In the genomic region with DNA sequence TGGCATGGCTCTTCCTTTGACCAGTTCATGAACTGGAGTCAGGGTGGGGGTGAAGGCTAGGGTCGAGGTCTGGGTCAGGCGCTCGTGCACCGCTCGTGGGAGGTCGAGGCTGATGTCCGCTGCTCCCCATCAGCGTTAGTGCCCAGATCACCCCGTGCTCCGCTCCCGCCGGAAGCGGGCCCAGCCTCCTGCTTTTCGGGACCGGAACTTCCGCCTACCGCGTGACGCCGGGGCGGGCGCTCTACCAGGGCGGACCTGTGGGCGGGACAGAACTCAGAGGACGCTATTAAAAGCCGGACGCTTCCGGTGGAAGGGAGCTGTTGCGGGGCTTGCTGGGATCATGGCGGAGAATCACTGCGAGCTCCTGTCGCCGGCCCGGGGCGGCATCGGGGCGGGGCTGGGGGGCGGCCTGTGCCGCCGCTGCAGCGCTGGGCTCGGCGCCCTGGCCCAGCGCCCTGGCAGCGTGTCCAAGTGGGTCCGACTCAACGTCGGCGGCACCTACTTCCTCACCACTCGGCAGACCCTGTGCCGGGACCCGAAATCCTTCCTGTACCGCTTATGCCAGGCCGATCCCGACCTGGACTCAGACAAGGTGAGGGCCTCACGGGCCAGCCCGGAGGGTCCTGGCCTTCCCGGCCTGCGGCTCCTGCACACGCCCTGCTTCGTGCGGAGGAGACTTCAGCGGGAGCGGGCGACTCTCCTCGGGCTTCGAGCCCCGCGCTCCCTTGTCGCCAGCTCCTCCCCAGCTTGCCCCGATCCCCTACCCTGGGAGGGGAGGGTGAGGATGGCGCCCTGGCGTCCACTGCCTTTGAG, we compare ENCODE assay signal across 1 cellular context.
TF ChIP-seq lines count a peak whose summit lies in the region.

A gene with protein sequence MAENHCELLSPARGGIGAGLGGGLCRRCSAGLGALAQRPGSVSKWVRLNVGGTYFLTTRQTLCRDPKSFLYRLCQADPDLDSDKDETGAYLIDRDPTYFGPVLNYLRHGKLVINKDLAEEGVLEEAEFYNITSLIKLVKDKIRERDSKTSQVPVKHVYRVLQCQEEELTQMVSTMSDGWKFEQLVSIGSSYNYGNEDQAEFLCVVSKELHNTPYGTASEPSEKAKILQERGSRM (plus strand): TSS at position 315 of the 813 bp plus-strand sequence. CDS start 26 bp downstream, at position 341.

TF ChIP-seq in HEK293, 187 proteins besides CTCF, POLR2A, EP300 and RAD21 (continued from another document and continues in another):
- TF ChIP-seq, protein P1, sequence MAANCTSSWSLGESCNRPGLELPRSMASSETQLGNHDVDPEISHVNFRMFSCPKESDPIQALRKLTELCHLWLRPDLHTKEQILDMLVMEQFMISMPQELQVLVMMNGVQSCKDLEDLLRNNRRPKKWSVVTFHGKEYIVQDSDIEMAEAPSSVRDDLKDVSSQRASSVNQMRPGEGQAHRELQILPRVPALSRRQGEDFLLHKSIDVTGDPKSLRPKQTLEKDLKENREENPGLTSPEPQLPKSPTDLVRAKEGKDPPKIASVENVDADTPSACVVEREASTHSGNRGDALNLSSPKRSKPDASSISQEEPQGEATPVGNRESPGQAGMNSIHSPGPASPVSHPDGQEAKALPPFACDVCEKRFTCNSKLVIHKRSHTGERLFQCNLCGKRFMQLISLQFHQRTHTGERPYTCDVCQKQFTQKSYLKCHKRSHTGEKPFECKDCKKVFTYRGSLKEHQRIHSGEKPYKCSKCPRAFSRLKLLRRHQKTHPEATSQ (tag by site-specific recombination; IDR thresholded peaks at IDR 0.05) = peak; percentile 95; the same call in 1 of the 2 replicates
- peak; percentile 75 for TF ChIP-seq ZBTB8A (tag by site-specific recombination; IDR thresholded peaks at IDR 0.05)
- TF ChIP-seq SP3 (tag by site-specific recombination; IDR thresholded peaks at IDR 0.05) = peak; percentile 99
- TF ChIP-seq, protein P2, sequence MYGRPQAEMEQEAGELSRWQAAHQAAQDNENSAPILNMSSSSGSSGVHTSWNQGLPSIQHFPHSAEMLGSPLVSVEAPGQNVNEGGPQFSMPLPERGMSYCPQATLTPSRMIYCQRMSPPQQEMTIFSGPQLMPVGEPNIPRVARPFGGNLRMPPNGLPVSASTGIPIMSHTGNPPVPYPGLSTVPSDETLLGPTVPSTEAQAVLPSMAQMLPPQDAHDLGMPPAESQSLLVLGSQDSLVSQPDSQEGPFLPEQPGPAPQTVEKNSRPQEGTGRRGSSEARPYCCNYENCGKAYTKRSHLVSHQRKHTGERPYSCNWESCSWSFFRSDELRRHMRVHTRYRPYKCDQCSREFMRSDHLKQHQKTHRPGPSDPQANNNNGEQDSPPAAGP (tag by site-specific recombination; IDR thresholded peaks at IDR 0.05) = peak; percentile 97
- no peak for TF ChIP-seq ZNF266 (tag by site-specific recombination; IDR thresholded peaks at IDR 0.05; ENCODE audit: low read depth)
- TF ChIP-seq, protein P3, sequence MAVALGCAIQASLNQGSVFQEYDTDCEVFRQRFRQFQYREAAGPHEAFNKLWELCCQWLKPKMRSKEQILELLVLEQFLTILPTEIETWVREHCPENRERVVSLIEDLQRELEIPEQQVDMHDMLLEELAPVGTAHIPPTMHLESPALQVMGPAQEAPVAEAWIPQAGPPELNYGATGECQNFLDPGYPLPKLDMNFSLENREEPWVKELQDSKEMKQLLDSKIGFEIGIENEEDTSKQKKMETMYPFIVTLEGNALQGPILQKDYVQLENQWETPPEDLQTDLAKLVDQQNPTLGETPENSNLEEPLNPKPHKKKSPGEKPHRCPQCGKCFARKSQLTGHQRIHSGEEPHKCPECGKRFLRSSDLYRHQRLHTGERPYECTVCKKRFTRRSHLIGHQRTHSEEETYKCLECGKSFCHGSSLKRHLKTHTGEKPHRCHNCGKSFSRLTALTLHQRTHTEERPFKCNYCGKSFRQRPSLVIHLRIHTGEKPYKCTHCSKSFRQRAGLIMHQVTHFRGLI (tag by site-specific recombination; IDR thresholded peaks at IDR 0.05) = peak; percentile 51; the same call in 1 of the 2 replicates
- TF ChIP-seq, protein P4, sequence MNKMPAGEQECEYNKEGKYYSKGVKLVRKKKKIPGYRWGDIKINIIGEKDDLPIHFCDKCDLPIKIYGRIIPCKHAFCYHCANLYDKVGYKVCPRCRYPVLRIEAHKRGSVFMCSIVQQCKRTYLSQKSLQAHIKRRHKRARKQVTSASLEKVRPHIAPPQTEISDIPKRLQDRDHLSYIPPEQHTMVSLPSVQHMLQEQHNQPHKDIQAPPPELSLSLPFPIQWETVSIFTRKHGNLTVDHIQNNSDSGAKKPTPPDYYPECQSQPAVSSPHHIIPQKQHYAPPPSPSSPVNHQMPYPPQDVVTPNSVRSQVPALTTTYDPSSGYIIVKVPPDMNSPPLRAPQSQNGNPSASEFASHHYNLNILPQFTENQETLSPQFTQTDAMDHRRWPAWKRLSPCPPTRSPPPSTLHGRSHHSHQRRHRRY (tag by site-specific recombination; IDR thresholded peaks at IDR 0.05) = no peak
- TF ChIP-seq ZNF664 (tag by site-specific recombination; IDR thresholded peaks at IDR 0.05) = peak; percentile 40; the same call in 1 of the 2 replicates
- no peak for TF ChIP-seq ZNF701 (tag by site-specific recombination; IDR thresholded peaks at IDR 0.05)
- TF ChIP-seq ZNF10 (tag by site-specific recombination; IDR thresholded peaks at IDR 0.05) = no peak
- TF ChIP-seq, protein P5, sequence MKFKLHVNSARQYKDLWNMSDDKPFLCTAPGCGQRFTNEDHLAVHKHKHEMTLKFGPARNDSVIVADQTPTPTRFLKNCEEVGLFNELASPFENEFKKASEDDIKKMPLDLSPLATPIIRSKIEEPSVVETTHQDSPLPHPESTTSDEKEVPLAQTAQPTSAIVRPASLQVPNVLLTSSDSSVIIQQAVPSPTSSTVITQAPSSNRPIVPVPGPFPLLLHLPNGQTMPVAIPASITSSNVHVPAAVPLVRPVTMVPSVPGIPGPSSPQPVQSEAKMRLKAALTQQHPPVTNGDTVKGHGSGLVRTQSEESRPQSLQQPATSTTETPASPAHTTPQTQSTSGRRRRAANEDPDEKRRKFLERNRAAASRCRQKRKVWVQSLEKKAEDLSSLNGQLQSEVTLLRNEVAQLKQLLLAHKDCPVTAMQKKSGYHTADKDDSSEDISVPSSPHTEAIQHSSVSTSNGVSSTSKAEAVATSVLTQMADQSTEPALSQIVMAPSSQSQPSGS (tag by site-specific recombination; IDR thresholded peaks at IDR 0.05; ENCODE audit: low read depth) = no peak
- TF ChIP-seq, protein P6, sequence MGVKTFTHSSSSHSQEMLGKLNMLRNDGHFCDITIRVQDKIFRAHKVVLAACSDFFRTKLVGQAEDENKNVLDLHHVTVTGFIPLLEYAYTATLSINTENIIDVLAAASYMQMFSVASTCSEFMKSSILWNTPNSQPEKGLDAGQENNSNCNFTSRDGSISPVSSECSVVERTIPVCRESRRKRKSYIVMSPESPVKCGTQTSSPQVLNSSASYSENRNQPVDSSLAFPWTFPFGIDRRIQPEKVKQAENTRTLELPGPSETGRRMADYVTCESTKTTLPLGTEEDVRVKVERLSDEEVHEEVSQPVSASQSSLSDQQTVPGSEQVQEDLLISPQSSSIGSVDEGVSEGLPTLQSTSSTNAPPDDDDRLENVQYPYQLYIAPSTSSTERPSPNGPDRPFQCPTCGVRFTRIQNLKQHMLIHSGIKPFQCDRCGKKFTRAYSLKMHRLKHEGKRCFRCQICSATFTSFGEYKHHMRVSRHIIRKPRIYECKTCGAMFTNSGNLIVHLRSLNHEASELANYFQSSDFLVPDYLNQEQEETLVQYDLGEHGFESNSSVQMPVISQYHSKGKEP (tag by site-specific recombination; IDR thresholded peaks at IDR 0.05) = peak; percentile 71; the same call in 1 of the 2 replicates
- peak; percentile 76; the same call in 1 of the 2 replicates for TF ChIP-seq ZNF394 (tag by site-specific recombination; IDR thresholded peaks at IDR 0.05; ENCODE audit: borderline replicate concordance)
- TF ChIP-seq ZNF169 (tag by site-specific recombination; IDR thresholded peaks at IDR 0.05) = no peak
- no peak for TF ChIP-seq TCF7L2 (IDR thresholded peaks at IDR 0.05; ENCODE audit: borderline replicate concordance, low read depth, low read length)
- no peak for TF ChIP-seq ZNF426 (tag by site-specific recombination; IDR thresholded peaks at IDR 0.05)
- TF ChIP-seq ZNF146 (tag by site-specific recombination; IDR thresholded peaks at IDR 0.05) = peak; percentile 80
- TF ChIP-seq, protein P7, sequence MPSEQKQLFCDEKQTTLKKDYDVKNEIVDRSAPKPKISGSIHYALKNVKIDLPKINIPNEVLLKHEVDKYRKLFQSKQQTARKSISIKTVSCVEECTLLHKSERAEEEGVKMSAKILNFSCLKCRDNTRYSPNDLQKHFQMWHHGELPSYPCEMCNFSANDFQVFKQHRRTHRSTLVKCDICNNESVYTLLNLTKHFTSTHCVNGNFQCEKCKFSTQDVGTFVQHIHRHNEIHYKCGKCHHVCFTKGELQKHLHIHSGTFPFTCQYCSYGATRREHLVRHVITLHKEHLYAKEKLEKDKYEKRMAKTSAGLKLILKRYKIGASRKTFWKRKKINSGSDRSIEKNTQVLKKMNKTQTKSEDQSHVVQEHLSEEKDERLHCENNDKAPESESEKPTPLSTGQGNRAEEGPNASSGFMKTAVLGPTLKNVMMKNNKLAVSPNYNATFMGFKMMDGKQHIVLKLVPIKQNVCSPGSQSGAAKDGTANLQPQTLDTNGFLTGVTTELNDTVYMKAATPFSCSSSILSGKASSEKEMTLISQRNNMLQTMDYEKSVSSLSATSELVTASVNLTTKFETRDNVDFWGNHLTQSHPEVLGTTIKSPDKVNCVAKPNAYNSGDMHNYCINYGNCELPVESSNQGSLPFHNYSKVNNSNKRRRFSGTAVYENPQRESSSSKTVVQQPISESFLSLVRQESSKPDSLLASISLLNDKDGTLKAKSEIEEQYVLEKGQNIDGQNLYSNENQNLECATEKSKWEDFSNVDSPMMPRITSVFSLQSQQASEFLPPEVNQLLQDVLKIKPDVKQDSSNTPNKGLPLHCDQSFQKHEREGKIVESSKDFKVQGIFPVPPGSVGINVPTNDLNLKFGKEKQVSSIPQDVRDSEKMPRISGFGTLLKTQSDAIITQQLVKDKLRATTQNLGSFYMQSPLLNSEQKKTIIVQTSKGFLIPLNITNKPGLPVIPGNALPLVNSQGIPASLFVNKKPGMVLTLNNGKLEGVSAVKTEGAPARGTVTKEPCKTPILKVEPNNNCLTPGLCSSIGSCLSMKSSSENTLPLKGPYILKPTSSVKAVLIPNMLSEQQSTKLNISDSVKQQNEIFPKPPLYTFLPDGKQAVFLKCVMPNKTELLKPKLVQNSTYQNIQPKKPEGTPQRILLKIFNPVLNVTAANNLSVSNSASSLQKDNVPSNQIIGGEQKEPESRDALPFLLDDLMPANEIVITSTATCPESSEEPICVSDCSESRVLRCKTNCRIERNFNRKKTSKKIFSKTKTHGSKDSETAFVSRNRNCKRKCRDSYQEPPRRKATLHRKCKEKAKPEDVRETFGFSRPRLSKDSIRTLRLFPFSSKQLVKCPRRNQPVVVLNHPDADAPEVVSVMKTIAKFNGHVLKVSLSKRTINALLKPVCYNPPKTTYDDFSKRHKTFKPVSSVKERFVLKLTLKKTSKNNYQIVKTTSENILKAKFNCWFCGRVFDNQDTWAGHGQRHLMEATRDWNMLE (tag by site-specific recombination; conservative IDR thresholded peaks at IDR 0.05; ENCODE audit: low read depth) = peak; percentile 96
- no peak for TF ChIP-seq ZNF248 (tag by site-specific recombination; IDR thresholded peaks at IDR 0.05)
- peak; percentile 53; the same call in 1 of the 2 replicates for TF ChIP-seq MYNN (tag by site-specific recombination; IDR thresholded peaks at IDR 0.05; ENCODE audit: borderline replicate concordance)
- no peak for TF ChIP-seq ZNF658 (tag by site-specific recombination; IDR thresholded peaks at IDR 0.05)
- no peak; the same call in 1 of the 2 replicates for TF ChIP-seq ZIC2 (tag by site-specific recombination; IDR thresholded peaks at IDR 0.05)
- TF ChIP-seq ZNF138 (tag by site-specific recombination; IDR thresholded peaks at IDR 0.05; ENCODE audit: borderline replicate concordance) = no peak
- no peak for TF ChIP-seq SALL2 (tag by site-specific recombination; IDR thresholded peaks at IDR 0.05; ENCODE audit: borderline replicate concordance)
- no peak for TF ChIP-seq ZNF157 (tag by site-specific recombination; IDR thresholded peaks at IDR 0.05)
- peak; percentile 99 for TF ChIP-seq ZNF629 (tag by site-specific recombination; IDR thresholded peaks at IDR 0.05)
- TF ChIP-seq ZNF707 (tag by site-specific recombination; IDR thresholded peaks at IDR 0.05) = no peak
- TF ChIP-seq ZBTB21 (tag by site-specific recombination; IDR thresholded peaks at IDR 0.05) = peak; percentile 99
- TF ChIP-seq ZNF561 (tag by site-specific recombination; IDR thresholded peaks at IDR 0.05; ENCODE audit: borderline replicate concordance) = peak; percentile 98
- TF ChIP-seq KLF1 (tag by site-specific recombination; IDR thresholded peaks at IDR 0.05) = peak; percentile 90
- TF ChIP-seq ZNF174 (tag by site-specific recombination; IDR thresholded peaks at IDR 0.05) = no peak
- TF ChIP-seq, protein P8, sequence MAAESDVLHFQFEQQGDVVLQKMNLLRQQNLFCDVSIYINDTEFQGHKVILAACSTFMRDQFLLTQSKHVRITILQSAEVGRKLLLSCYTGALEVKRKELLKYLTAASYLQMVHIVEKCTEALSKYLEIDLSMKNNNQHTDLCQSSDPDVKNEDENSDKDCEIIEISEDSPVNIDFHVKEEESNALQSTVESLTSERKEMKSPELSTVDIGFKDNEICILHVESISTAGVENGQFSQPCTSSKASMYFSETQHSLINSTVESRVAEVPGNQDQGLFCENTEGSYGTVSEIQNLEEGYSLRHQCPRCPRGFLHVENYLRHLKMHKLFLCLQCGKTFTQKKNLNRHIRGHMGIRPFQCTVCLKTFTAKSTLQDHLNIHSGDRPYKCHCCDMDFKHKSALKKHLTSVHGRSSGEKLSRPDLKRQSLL (tag by site-specific recombination; IDR thresholded peaks at IDR 0.05) = peak; percentile 67; the same call in 1 of the 2 replicates
- TF ChIP-seq, protein P9, sequence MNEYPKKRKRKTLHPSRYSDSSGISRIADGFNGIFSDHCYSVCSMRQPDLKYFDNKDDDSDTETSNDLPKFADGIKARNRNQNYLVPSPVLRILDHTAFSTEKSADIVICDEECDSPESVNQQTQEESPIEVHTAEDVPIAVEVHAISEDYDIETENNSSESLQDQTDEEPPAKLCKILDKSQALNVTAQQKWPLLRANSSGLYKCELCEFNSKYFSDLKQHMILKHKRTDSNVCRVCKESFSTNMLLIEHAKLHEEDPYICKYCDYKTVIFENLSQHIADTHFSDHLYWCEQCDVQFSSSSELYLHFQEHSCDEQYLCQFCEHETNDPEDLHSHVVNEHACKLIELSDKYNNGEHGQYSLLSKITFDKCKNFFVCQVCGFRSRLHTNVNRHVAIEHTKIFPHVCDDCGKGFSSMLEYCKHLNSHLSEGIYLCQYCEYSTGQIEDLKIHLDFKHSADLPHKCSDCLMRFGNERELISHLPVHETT (tag by site-specific recombination; IDR thresholded peaks at IDR 0.05) = peak; percentile 99
- TF ChIP-seq ZNF600 (tag by site-specific recombination; IDR thresholded peaks at IDR 0.05) = peak; percentile 47; the same call in 1 of the 2 replicates
- TF ChIP-seq ZNF830 (tag by site-specific recombination; IDR thresholded peaks at IDR 0.05; ENCODE audit: low read depth) = no peak
- TF ChIP-seq, protein P10, sequence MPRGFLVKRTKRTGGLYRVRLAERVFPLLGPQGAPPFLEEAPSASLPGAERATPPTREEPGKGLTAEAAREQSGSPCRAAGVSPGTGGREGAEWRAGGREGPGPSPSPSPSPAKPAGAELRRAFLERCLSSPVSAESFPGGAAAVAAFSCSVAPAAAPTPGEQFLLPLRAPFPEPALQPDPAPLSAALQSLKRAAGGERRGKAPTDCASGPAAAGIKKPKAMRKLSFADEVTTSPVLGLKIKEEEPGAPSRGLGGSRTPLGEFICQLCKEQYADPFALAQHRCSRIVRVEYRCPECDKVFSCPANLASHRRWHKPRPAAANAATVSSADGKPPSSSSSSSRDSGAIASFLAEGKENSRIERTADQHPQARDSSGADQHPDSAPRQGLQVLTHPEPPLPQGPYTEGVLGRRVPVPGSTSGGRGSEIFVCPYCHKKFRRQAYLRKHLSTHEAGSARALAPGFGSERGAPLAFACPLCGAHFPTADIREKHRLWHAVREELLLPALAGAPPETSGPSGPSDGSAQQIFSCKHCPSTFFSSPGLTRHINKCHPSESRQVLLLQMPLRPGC (tag by site-specific recombination; IDR thresholded peaks at IDR 0.05) = peak; percentile 91
